Comparison of ENCODE assay signal across 11 cellular contexts in genomic region chr7:122310119-122311021, GRCh38. TPM values are rescaled to one million over a fixed set of nuclear protein-coding genes. Genes with fewer than 3 reads are reported as not detected.
DNase-seq lines count a peak whose midpoint lies in the region; ATAC-seq and TF ChIP-seq lines count a peak whose summit lies in the region.
"Had no signal": no experiment of that assay in that cellular context is flagged by ENCODE, and none has a peak within 500 bp of the region (broad histone marks: within the 10 kb centered on the region; RNA-seq: fewer than 3 reads in every experiment).

No MANE protein-coding gene starts in this region.

- ATAC-seq in HG03025 (IDR thresholded peaks at IDR 0.05; ENCODE audit: low FRiP score, unreplicated experiment), result peak; percentile 53
- no peak for ATAC-seq in HG03139 (IDR thresholded peaks at IDR 0.05; ENCODE audit: unreplicated experiment)
- no peak for ATAC-seq in HG02973 (IDR thresholded peaks at IDR 0.05; ENCODE audit: unreplicated experiment)
- ATAC-seq in activated CD4-positive, alpha-beta T cell treated with anti-CD3 and anti-CD28 coated beads for 36 hours, result no peak

- peaks cover 29% of the 10 kb centered on the region for H3K4me1 Mint-ChIP-seq in endothelial cell (ENCODE audit: unreplicated experiment)
- H3K4me1 Mint-ChIP-seq in neural crest cell, result peaks cover 32% of the 10 kb centered on the region
- H3K4me1 Mint-ChIP-seq in activated CD4-positive, alpha-beta T cell treated with anti-CD3 and anti-CD28 coated beads for 36 hours, result no peaks in the 10 kb centered on the region

- CTCF ChIA-PET in activated CD4-positive, alpha-beta T cell treated with anti-CD3 and anti-CD28 coated beads for 36 hours (lab: Charles Lee), result no interaction called here

- TF ChIP-seq CTCF in endothelial cell (IDR thresholded peaks at IDR 0.05; ENCODE audit: unreplicated experiment), result no peak
- TF ChIP-seq CTCF in neural crest cell (conservative IDR thresholded peaks at IDR 0.05), result no peak

- H3K36me3 Mint-ChIP-seq in endothelial cell (ENCODE audit: low read depth, unreplicated experiment), result peaks cover 5% of the 10 kb centered on the region
- H3K36me3 Mint-ChIP-seq in neural crest cell (ENCODE audit: low read depth), result peaks cover 4% of the 10 kb centered on the region
- H3K36me3 Mint-ChIP-seq in activated CD4-positive, alpha-beta T cell treated with anti-CD3 and anti-CD28 coated beads for 36 hours (ENCODE audit: low read depth), result no peaks in the 10 kb centered on the region

- H3K9me3 Mint-ChIP-seq in endothelial cell (ENCODE audit: unreplicated experiment), result no peaks in the 10 kb centered on the region
- no peaks in the 10 kb centered on the region for H3K9me3 Mint-ChIP-seq in neural crest cell
- peaks cover 8% of the 10 kb centered on the region for H3K9me3 Mint-ChIP-seq in activated CD4-positive, alpha-beta T cell treated with anti-CD3 and anti-CD28 coated beads for 36 hours (ENCODE audit: low read depth)

- H3K4me3 Mint-ChIP-seq in endothelial cell (ENCODE audit: unreplicated experiment) (peak overlapping the region; percentile 79), neural crest cell (peak overlapping the region; percentile 65)
- H3K4me3 Mint-ChIP-seq in activated CD4-positive, alpha-beta T cell treated with anti-CD3 and anti-CD28 coated beads for 36 hours, result no peak overlapping the region

- H3K27ac Mint-ChIP-seq in endothelial cell (ENCODE audit: unreplicated experiment) (no peak overlapping the region), neural crest cell (ENCODE audit: unreplicated experiment) (no peak overlapping the region)
- H3K27ac Mint-ChIP-seq in activated CD4-positive, alpha-beta T cell treated with anti-CD3 and anti-CD28 coated beads for 36 hours, result no peak overlapping the region

- peaks cover 38% of the 10 kb centered on the region for H3K27me3 Mint-ChIP-seq in endothelial cell (ENCODE audit: unreplicated experiment)
- peaks cover 99% of the 10 kb centered on the region for H3K27me3 Mint-ChIP-seq in neural crest cell (ENCODE audit: low read depth)
- peaks cover 71% of the 10 kb centered on the region for H3K27me3 Mint-ChIP-seq in activated CD4-positive, alpha-beta T cell treated with anti-CD3 and anti-CD28 coated beads for 36 hours

- intact Hi-C loops in activated CD4-positive, alpha-beta T cell treated with anti-CD3 and anti-CD28 coated beads for 36 hours (cut with DNase I, micrococcal nuclease), result no loop called here

- DNase-seq in AG20443 (ENCODE audit: low spot score), result peak; percentile 32
- DNase-seq in endothelial cell (ENCODE audit: low spot score), result peak; percentile 34
- DNase-seq in neural crest cell (ENCODE audit: low read depth, low spot score), result no peak
- DNase-seq in activated CD4-positive, alpha-beta T cell treated with anti-CD3 and anti-CD28 coated beads for 36 hours, result no peak
- no peak for DNase-seq in HK-2 (ENCODE audit: unreplicated experiment)
- DNase-seq: activated CD4-positive, alpha-beta T cell treated with anti-CD3 and anti-CD28 coated beads, Interleukin-2, amount 50 U/mL, for 1 hour; DND-41 had no signal

- POLR2A ChIA-PET in activated CD4-positive, alpha-beta T cell treated with anti-CD3 and anti-CD28 coated beads for 36 hours (lab: Charles Lee), result no interaction called here

RNA-seq across cellular contexts. Expression of gene FEZF1, which starts 5.8 kb away (rescaled TPM):
- total RNA-seq in endothelial cell (ENCODE audit: unreplicated experiment) (0.28 TPM), neural crest cell (not detected in 2 replicates)
- not detected for total RNA-seq in activated CD4-positive, alpha-beta T cell treated with anti-CD3 and anti-CD28 coated beads for 36 hours
- total RNA-seq: kidney epithelial cell had no signal

Comparison
In these comparisons a context has a peak if more than half of its experiments do, and no peak if none do; other contexts are left out.
1. DNase-seq: peak in AG20443 (single experiment) and endothelial cell (single experiment); none in neural crest cell (single experiment), activated CD4-positive, alpha-beta T cell treated with anti-CD3 and anti-CD28 coated beads for 36 hours (single experiment) and HK-2 (single experiment).